34 cellular contexts compared by ENCODE assay signal in the genomic region with DNA sequence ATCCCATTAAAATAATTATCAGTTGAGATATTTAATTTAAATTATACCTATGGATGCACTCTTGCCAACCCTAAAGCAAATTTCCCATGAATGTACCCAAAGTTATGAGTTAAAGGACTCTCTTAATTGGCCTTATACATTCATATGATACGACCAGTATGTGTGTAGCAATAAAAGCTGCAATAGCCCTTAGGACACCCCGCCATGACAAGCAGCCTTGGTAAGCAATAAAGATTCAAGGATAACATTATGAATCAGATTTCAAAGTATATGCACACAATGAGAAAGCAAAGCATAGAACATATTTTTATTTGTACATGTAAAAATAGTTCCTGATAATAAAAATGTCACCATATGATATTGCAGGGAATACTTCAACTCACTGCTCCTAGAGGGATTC.
"Had no signal": no experiment of that assay in that cellular context is flagged by ENCODE, and none has a peak within 500 bp of the region (broad histone marks: within the 10 kb centered on the region; RNA-seq: fewer than 3 reads in every experiment).

No MANE protein-coding gene starts in this region.

- H3K36me3 ChIP-seq: adrenal gland, ascending aorta, breast epithelium, cardiac muscle cell, colonic mucosa had no signal

- H3K27ac ChIP-seq: adrenal gland, ascending aorta, breast epithelium, cardiac muscle cell, colonic mucosa, dorsolateral prefrontal cortex had no signal

- DNase-seq: activated CD4-positive, alpha-beta memory T cell treated with anti-CD3 and anti-CD28 coated beads for 36 hours; activated CD4-positive, alpha-beta T cell treated with anti-CD3 and anti-CD28 coated beads for 36 hours; activated CD4-positive, alpha-beta T cell treated with anti-CD3 and anti-CD28 coated beads, Interleukin-2, amount 10 ng/mL, durations not matched to agents 24 days and 14 days; activated CD4-positive, CD25-positive, alpha-beta regulatory T cell; activated CD4-positive, CD25-positive, alpha-beta regulatory T cell treated with anti-CD3 and anti-CD28 coated beads, Interleukin-2, amount 50 U/mL, for 72 hours; activated CD8-positive, alpha-beta memory T cell treated with anti-CD3 and anti-CD28 coated beads, Interleukin-2, amount 10 ng/mL, durations not matched to agents 7 days and 5 days; activated CD8-positive, alpha-beta memory T cell treated with anti-CD3 and anti-CD28 coated beads, Interleukin-2, amount 50 U/mL, for 4 hours; activated CD8-positive, alpha-beta T cell treated with anti-CD3 and anti-CD28 coated beads, Interleukin-2, amount 10 ng/mL, durations not matched to agents 7 days and 5 days; activated effector memory CD4-positive, alpha-beta T cell treated with anti-CD3 and anti-CD28 coated beads, Interleukin-2, amount 50 U/mL, for 16 hours; activated naive CD4-positive, alpha-beta T cell treated with anti-CD3 and anti-CD28 coated beads for 36 hours; activated naive CD8-positive, alpha-beta T cell treated with anti-CD3 and anti-CD28 coated beads for 36 hours; activated naive CD8-positive, alpha-beta T cell treated with anti-CD3 and anti-CD28 coated beads, Interleukin-2, amount 50 U/mL, for 24 hours; activated T-cell treated with anti-CD3 and anti-CD28 coated beads, Interleukin-2, amount 50 U/mL, for 1 hour; activated T-cell treated with anti-CD3 and anti-CD28 coated beads, Interleukin-2, amount 50 U/mL, for 48 hours; adrenal gland; amygdala; central memory CD4-positive, alpha-beta T cell; cerebellar nuclear complex; colonic mucosa; dorsolateral prefrontal cortex; effector memory CD4-positive, alpha-beta T cell; endodermal cell; foreskin fibroblast; head of caudate nucleus; T-helper 17 cell had no signal

- H3K4me3 Mint-ChIP-seq: activated CD4-positive, alpha-beta memory T cell treated with anti-CD3 and anti-CD28 coated beads for 36 hours; activated CD4-positive, alpha-beta T cell treated with anti-CD3 and anti-CD28 coated beads for 36 hours; activated CD4-positive, alpha-beta T cell treated with anti-CD3 and anti-CD28 coated beads, Interleukin-2, amount 10 ng/mL, durations not matched to agents 24 days and 14 days; activated CD8-positive, alpha-beta memory T cell treated with anti-CD3 and anti-CD28 coated beads, Interleukin-2, amount 10 ng/mL, durations not matched to agents 7 days and 5 days; activated CD8-positive, alpha-beta T cell treated with anti-CD3 and anti-CD28 coated beads, Interleukin-2, amount 10 ng/mL, durations not matched to agents 7 days and 5 days; activated naive CD4-positive, alpha-beta T cell treated with anti-CD3 and anti-CD28 coated beads for 36 hours; activated naive CD4-positive, alpha-beta T cell treated with anti-CD3 and anti-CD28 coated beads, Interleukin-2, amount 50 U/mL, for 24 hours; activated naive CD8-positive, alpha-beta T cell treated with anti-CD3 and anti-CD28 coated beads for 36 hours; activated naive CD8-positive, alpha-beta T cell treated with anti-CD3 and anti-CD28 coated beads, Interleukin-2, amount 50 U/mL, for 24 hours; activated T-helper 1 cell treated with anti-CD3 and anti-CD28 coated beads, Interleukin-12 subunit alpha, Interleukin-12 subunit beta, Interleukin-2, Interleukin-4 antibody, amounts not matched to agents 30 ng/mL and 10 ng/mL and 1 ng/mL, durations not matched to agents 14 hours and 24 hours and 36 hours; brain; dendritic cell treated with granulocyte-macrophage colony-stimulating factor and Interleukin-4, amounts not matched to agents 40 ng/mL and 50 ng/mL, for 4 days; endodermal cell; T-helper 17 cell; T-helper 2 cell treated with Interferon-gamma antibody and Interleukin-4, amounts not matched to agents 5 μg/mL and 100 μg/mL, for 36 hours had no signal

- H3K27ac Mint-ChIP-seq: activated CD4-positive, alpha-beta memory T cell treated with anti-CD3 and anti-CD28 coated beads for 36 hours; activated CD4-positive, alpha-beta T cell treated with anti-CD3 and anti-CD28 coated beads for 36 hours; activated CD4-positive, alpha-beta T cell treated with anti-CD3 and anti-CD28 coated beads, Interleukin-2, amount 10 ng/mL, durations not matched to agents 24 days and 14 days; activated CD8-positive, alpha-beta memory T cell treated with anti-CD3 and anti-CD28 coated beads, Interleukin-2, amount 10 ng/mL, durations not matched to agents 7 days and 5 days; activated CD8-positive, alpha-beta T cell treated with anti-CD3 and anti-CD28 coated beads, Interleukin-2, amount 10 ng/mL, durations not matched to agents 7 days and 5 days; activated naive CD4-positive, alpha-beta T cell treated with anti-CD3 and anti-CD28 coated beads for 36 hours; activated naive CD4-positive, alpha-beta T cell treated with anti-CD3 and anti-CD28 coated beads, Interleukin-2, amount 50 U/mL, for 24 hours; activated naive CD8-positive, alpha-beta T cell treated with anti-CD3 and anti-CD28 coated beads for 36 hours; activated naive CD8-positive, alpha-beta T cell treated with anti-CD3 and anti-CD28 coated beads, Interleukin-2, amount 50 U/mL, for 24 hours; activated T-helper 1 cell treated with anti-CD3 and anti-CD28 coated beads, Interleukin-12 subunit alpha, Interleukin-12 subunit beta, Interleukin-2, Interleukin-4 antibody, amounts not matched to agents 30 ng/mL and 10 ng/mL and 1 ng/mL, durations not matched to agents 14 hours and 24 hours and 36 hours; activated T-helper 2 cell treated with anti-CD3 and anti-CD28 coated beads, Interferon-gamma antibody, Interleukin-2, Interleukin-4, amounts not matched to agents 10 μg/mL and 5 μg/mL and 100 μg/mL, durations not matched to agents 14 hours and 24 hours and 36 hours; dendritic cell treated with granulocyte-macrophage colony-stimulating factor and Interleukin-4, amounts not matched to agents 40 ng/mL and 50 ng/mL, for 4 days; endodermal cell; T-helper 17 cell; T-helper 2 cell treated with Interferon-gamma antibody and Interleukin-4, amounts not matched to agents 5 μg/mL and 100 μg/mL, for 36 hours had no signal

- H3K27me3 Mint-ChIP-seq: activated CD4-positive, alpha-beta memory T cell treated with anti-CD3 and anti-CD28 coated beads for 36 hours; activated CD4-positive, alpha-beta T cell treated with anti-CD3 and anti-CD28 coated beads for 36 hours; activated CD4-positive, alpha-beta T cell treated with anti-CD3 and anti-CD28 coated beads, Interleukin-2, amount 10 ng/mL, durations not matched to agents 24 days and 14 days; activated CD8-positive, alpha-beta memory T cell treated with anti-CD3 and anti-CD28 coated beads, Interleukin-2, amount 10 ng/mL, durations not matched to agents 7 days and 5 days; activated naive CD4-positive, alpha-beta T cell treated with anti-CD3 and anti-CD28 coated beads, Interleukin-2, amount 50 U/mL, for 24 hours; activated naive CD8-positive, alpha-beta T cell treated with anti-CD3 and anti-CD28 coated beads for 36 hours; activated naive CD8-positive, alpha-beta T cell treated with anti-CD3 and anti-CD28 coated beads, Interleukin-2, amount 50 U/mL, for 24 hours; brain; dendritic cell treated with granulocyte-macrophage colony-stimulating factor and Interleukin-4, amounts not matched to agents 40 ng/mL and 50 ng/mL, for 4 days; T-helper 17 cell had no signal

- H3K36me3 Mint-ChIP-seq: activated CD4-positive, alpha-beta memory T cell treated with anti-CD3 and anti-CD28 coated beads for 36 hours; activated CD8-positive, alpha-beta memory T cell treated with anti-CD3 and anti-CD28 coated beads, Interleukin-2, amount 10 ng/mL, durations not matched to agents 7 days and 5 days; activated naive CD4-positive, alpha-beta T cell treated with anti-CD3 and anti-CD28 coated beads, Interleukin-2, amount 50 U/mL, for 24 hours; activated naive CD8-positive, alpha-beta T cell treated with anti-CD3 and anti-CD28 coated beads for 36 hours; brain had no signal

- H3K9me3 Mint-ChIP-seq: brain, endodermal cell had no signal

- H3K4me3 ChIP-seq: adrenal gland, ascending aorta, breast epithelium, cardiac muscle cell, colonic mucosa, dorsolateral prefrontal cortex had no signal

- H3K27me3 ChIP-seq: adrenal gland, ascending aorta, breast epithelium, cardiac muscle cell, colonic mucosa, dorsolateral prefrontal cortex had no signal

- H3K9me3 ChIP-seq: ascending aorta, breast epithelium, colonic mucosa had no signal

- H3K4me1 ChIP-seq: adrenal gland, ascending aorta, breast epithelium, colonic mucosa had no signal

- H3K4me1 Mint-ChIP-seq: activated CD4-positive, alpha-beta T cell treated with anti-CD3 and anti-CD28 coated beads for 36 hours; activated CD4-positive, alpha-beta T cell treated with anti-CD3 and anti-CD28 coated beads, Interleukin-2, amount 10 ng/mL, durations not matched to agents 24 days and 14 days; activated CD8-positive, alpha-beta memory T cell treated with anti-CD3 and anti-CD28 coated beads, Interleukin-2, amount 10 ng/mL, durations not matched to agents 7 days and 5 days; activated naive CD4-positive, alpha-beta T cell treated with anti-CD3 and anti-CD28 coated beads, Interleukin-2, amount 50 U/mL, for 24 hours; activated naive CD8-positive, alpha-beta T cell treated with anti-CD3 and anti-CD28 coated beads for 36 hours; activated naive CD8-positive, alpha-beta T cell treated with anti-CD3 and anti-CD28 coated beads, Interleukin-2, amount 50 U/mL, for 24 hours; brain; T-helper 17 cell had no signal
